21 cellular contexts compared by ENCODE assay signal in the genomic region with DNA sequence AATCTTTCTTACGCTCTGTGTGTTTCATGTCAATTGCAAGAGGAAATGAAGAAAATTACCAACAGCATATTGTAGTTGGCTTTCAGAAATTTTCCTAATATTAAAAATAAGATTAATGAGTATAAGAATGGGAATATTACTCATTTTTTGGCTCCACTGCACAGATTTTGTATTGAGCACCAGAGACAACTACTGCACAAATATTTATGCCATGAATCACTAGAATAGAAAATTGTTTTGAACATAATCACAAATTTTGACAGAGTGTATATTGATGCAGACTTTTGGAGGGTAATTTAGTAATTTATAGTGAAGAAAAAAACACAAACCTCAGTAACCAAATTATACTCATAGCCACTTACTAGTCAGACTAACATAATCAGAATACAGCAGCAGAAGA.
A peak's percentile ranks its signal among the peaks of the same experiment; 100 is the strongest.
DNase-seq lines count a peak whose midpoint lies in the region; ATAC-seq, FAIRE-seq and TF ChIP-seq lines count a peak whose summit lies in the region.
"Had no signal": no experiment of that assay in that cellular context is flagged by ENCODE, and none has a peak within 500 bp of the region (broad histone marks: within the 10 kb centered on the region; RNA-seq: fewer than 3 reads in every experiment).

No MANE protein-coding gene starts in this region.

- no peak for ATAC-seq in HG03442 (IDR thresholded peaks at IDR 0.05; ENCODE audit: unreplicated experiment)

- H3K27ac Mint-ChIP-seq in astrocyte (ENCODE audit: unreplicated experiment): no peak overlapping the region

- FAIRE-seq in astrocyte (lab: Jason Lieb, UNC): no peak
- FAIRE-seq: H54 had no signal

- H3K36me3 Mint-ChIP-seq in astrocyte (ENCODE audit: low read depth, unreplicated experiment): no peaks in the 10 kb centered on the region

- intact Hi-C loops in dorsolateral prefrontal cortex (cut with DNase I): no loop called here

- no peaks in the 10 kb centered on the region for H3K4me1 ChIP-seq in astrocyte (ENCODE audit: insufficient read depth, low read length)
- H3K4me1 ChIP-seq: Peyer's patch, SJCRH30 had no signal

- H4K20me1 ChIP-seq in astrocyte (ENCODE audit: insufficient read depth, low read length): no peaks in the 10 kb centered on the region

- H3K27ac ChIP-seq in astrocyte (ENCODE audit: low read depth, low read length) (no peak overlapping the region), dorsolateral prefrontal cortex (no peak overlapping the region)
- H3K27ac ChIP-seq: C4-2B, Peyer's patch, SJCRH30 had no signal

- DNase-seq in AG10803 (ENCODE audit: low read depth) (peak; percentile 4), M059J (ENCODE audit: low read depth) (peak; percentile 8), astrocyte (ENCODE audit: low read depth) (peak; percentile 22), fibroblast of the aortic adventitia (ENCODE audit: low read depth) (peak; percentile 32), NCI-H1092 treated with DMSO at 0.1 percent for 48 hours (lab: John Stamatoyannopoulos, UW) (no peak), dorsolateral prefrontal cortex (no peak), islet precursor cell (no peak)
- DNase-seq: 8988T, DMS53, GF-D8, KG1, NCI-H1105, NCI-H2029 treated with DMSO at 0.1 percent for 48 hours, NCI-H345, NCI-H524 treated with DMSO at 0.1 percent for 48 hours, NCI-H82, Peyer's patch, SJCRH30 had no signal

- no peak overlapping the region for H3K4me2 ChIP-seq in astrocyte (ENCODE audit: low read length)

- H3K79me2 ChIP-seq in astrocyte (ENCODE audit: insufficient read depth, low read length): no peaks in the 10 kb centered on the region

- no peak overlapping the region for H3K4me3 Mint-ChIP-seq in astrocyte (ENCODE audit: unreplicated experiment)

- H3K27me3 ChIP-seq in astrocyte (ENCODE audit: insufficient read depth, low read length) (no peaks in the 10 kb centered on the region), dorsolateral prefrontal cortex (no peaks in the 10 kb centered on the region)
- H3K27me3 ChIP-seq: Peyer's patch, SJCRH30 had no signal

- H3K9me3 Mint-ChIP-seq in astrocyte (ENCODE audit: unreplicated experiment): no peaks in the 10 kb centered on the region

- no peaks in the 10 kb centered on the region for H3K9me3 ChIP-seq in astrocyte (ENCODE audit: insufficient read depth, low read depth, low read length)
- H3K9me3 ChIP-seq: Peyer's patch, SJCRH30 had no signal

- no peaks in the 10 kb centered on the region for H3K36me3 ChIP-seq in astrocyte (ENCODE audit: insufficient read depth, low read length)
- H3K36me3 ChIP-seq: Peyer's patch, SJCRH30 had no signal

- no peaks in the 10 kb centered on the region for H3K27me3 Mint-ChIP-seq in astrocyte (ENCODE audit: low read depth, unreplicated experiment)

- H2AFZ ChIP-seq in astrocyte (ENCODE audit: low read depth, low read length): no peak overlapping the region

- TF ChIP-seq CTCF in AG10803 (conservative IDR thresholded peaks at IDR 0.05; ENCODE audit: low read length) (no peak), astrocyte (IDR thresholded peaks at IDR 0.05; ENCODE audit: insufficient read depth, low read depth, low read length) (no peak), fibroblast of the aortic adventitia (IDR thresholded peaks at IDR 0.05; ENCODE audit: insufficient read depth, low read length) (no peak), dorsolateral prefrontal cortex (IDR thresholded peaks at IDR 0.05 in 54 of 56, conservative IDR thresholded peaks at IDR 0.05 in 2 of 56; ENCODE audit: low read depth in 1 of 56, partially characterized antibody in 56 of 56) (no peak)

- H3K4me3 ChIP-seq in AG10803 (ENCODE audit: low read length) (no peak overlapping the region), astrocyte (ENCODE audit: insufficient read depth, low read depth, low read length) (no peak overlapping the region), fibroblast of the aortic adventitia (ENCODE audit: low read depth, low read length) (no peak overlapping the region), dorsolateral prefrontal cortex (no peak overlapping the region)
- H3K4me3 ChIP-seq: Peyer's patch, SJCRH30 had no signal

- H3K9ac ChIP-seq in astrocyte (ENCODE audit: low read length): no peak overlapping the region

- no peaks in the 10 kb centered on the region for H3K4me1 Mint-ChIP-seq in astrocyte (ENCODE audit: low read depth, unreplicated experiment)

Comparison
In these comparisons a context has a peak if more than half of its experiments do, and no peak if none do; other contexts are left out.
1. DNase-seq: peak in AG10803 (single experiment), M059J (single experiment), astrocyte (single experiment) and fibroblast of the aortic adventitia (single experiment); none in NCI-H1092 treated with DMSO at 0.1 percent for 48 hours (single experiment), dorsolateral prefrontal cortex (0 of 10) and islet precursor cell (single experiment).